1 cellular context compared by ENCODE assay signal in genomic region chr12:56636675-56637540, GRCh38.
TF ChIP-seq lines count a peak whose summit lies in the region.

No MANE protein-coding gene starts in this region.

TF ChIP-seq in HepG2, 621 proteins besides CTCF, POLR2A, EP300 and RAD21 (continued from another document and continues in another):
- TF ChIP-seq ZNF609 (CRISPR knock-in tag; IDR thresholded peaks at IDR 0.05; ENCODE audit: borderline replicate concordance) = peak; percentile 22; the same call in 1 of the 2 replicates
- no peak for TF ChIP-seq ZNF629 (CRISPR knock-in tag; conservative IDR thresholded peaks at IDR 0.05)
- TF ChIP-seq ARHGAP35 (CRISPR knock-in tag; IDR thresholded peaks at IDR 0.05; ENCODE audit: borderline replicate concordance) = no peak
- peak; percentile 78 for TF ChIP-seq SALL1 (CRISPR knock-in tag; IDR thresholded peaks at IDR 0.05)
- no peak for TF ChIP-seq FOXO4 (CRISPR knock-in tag; conservative IDR thresholded peaks at IDR 0.05)
- no peak for TF ChIP-seq TIGD3 (CRISPR knock-in tag; IDR thresholded peaks at IDR 0.05; ENCODE audit: borderline replicate concordance)
- no peak for TF ChIP-seq KDM5B (CRISPR knock-in tag; IDR thresholded peaks at IDR 0.05; ENCODE audit: borderline replicate concordance)
- peak; percentile 92 for TF ChIP-seq SAP130 (CRISPR knock-in tag; IDR thresholded peaks at IDR 0.05; ENCODE audit: low read depth)
- TF ChIP-seq KAT8 (CRISPR knock-in tag; IDR thresholded peaks at IDR 0.05) = peak; percentile 90
- TF ChIP-seq ZC3H4 (CRISPR knock-in tag; IDR thresholded peaks at IDR 0.05; ENCODE audit: borderline replicate concordance) = no peak
- TF ChIP-seq CREB3 (CRISPR knock-in tag; IDR thresholded peaks at IDR 0.05) = no peak
- no peak for TF ChIP-seq SNAPC4 (CRISPR knock-in tag; IDR thresholded peaks at IDR 0.05)
- no peak; the same call in 1 of the 2 replicates for TF ChIP-seq MEIS2 (CRISPR knock-in tag; IDR thresholded peaks at IDR 0.05)
- no peak for TF ChIP-seq ZBTB2 (CRISPR knock-in tag; IDR thresholded peaks at IDR 0.05; ENCODE audit: low read depth)
- TF ChIP-seq RBAK (CRISPR knock-in tag; IDR thresholded peaks at IDR 0.05) = no peak
- no peak for TF ChIP-seq ZUFSP (CRISPR knock-in tag; IDR thresholded peaks at IDR 0.05; ENCODE audit: borderline replicate concordance)
- TF ChIP-seq ZNF460 (CRISPR knock-in tag; IDR thresholded peaks at IDR 0.05; ENCODE audit: borderline replicate concordance) = no peak; the same call in 1 of the 2 replicates
- no peak for TF ChIP-seq CEBPB (IDR thresholded peaks at IDR 0.05; ENCODE audit: borderline replicate concordance, low read depth, low read length)
- TF ChIP-seq SRY (CRISPR knock-in tag; IDR thresholded peaks at IDR 0.05) = no peak
- no peak for TF ChIP-seq SATB2 (CRISPR knock-in tag; IDR thresholded peaks at IDR 0.05)
- TF ChIP-seq ZNF800 (CRISPR knock-in tag; IDR thresholded peaks at IDR 0.05) = no peak
- TF ChIP-seq SRF (IDR thresholded peaks at IDR 0.05; ENCODE audit: low read depth, low read length) = no peak
- no peak for TF ChIP-seq MZF1 (CRISPR knock-in tag; IDR thresholded peaks at IDR 0.05; ENCODE audit: borderline replicate concordance)
- no peak for TF ChIP-seq PREB (CRISPR knock-in tag; IDR thresholded peaks at IDR 0.05)
- peak; percentile 75; the same call in 1 of the 2 replicates for TF ChIP-seq ZNF580 (CRISPR knock-in tag; IDR thresholded peaks at IDR 0.05; ENCODE audit: borderline replicate concordance, low read depth)
- TF ChIP-seq ZNF558 (CRISPR knock-in tag; IDR thresholded peaks at IDR 0.05; ENCODE audit: borderline replicate concordance) = no peak
- TF ChIP-seq ZEB1 (IDR thresholded peaks at IDR 0.05; ENCODE audit: insufficient replicate concordance, low read depth) = peak; percentile 58
- TF ChIP-seq ZBTB21 (CRISPR knock-in tag; IDR thresholded peaks at IDR 0.05) = peak; percentile 89
- no peak; the same call in 1 of the 2 replicates for TF ChIP-seq KLF6 (CRISPR knock-in tag; IDR thresholded peaks at IDR 0.05)
- TF ChIP-seq NFYC (CRISPR knock-in tag; IDR thresholded peaks at IDR 0.05) = peak; percentile 50
- peak; percentile 79 for TF ChIP-seq SRSF1 (optimal IDR thresholded peaks at IDR 0.05; ENCODE audit: low read depth, low read length)
- 0 out of 2 replicates have a peak, but pooled peaks have one; percentile 36 for TF ChIP-seq ETV6 (CRISPR knock-in tag; conservative IDR thresholded peaks at IDR 0.05)
- TF ChIP-seq NFIC (IDR thresholded peaks at IDR 0.05; ENCODE audit: low read length) = peak; percentile 95
- no peak for TF ChIP-seq XBP1 (CRISPR knock-in tag; IDR thresholded peaks at IDR 0.05)
- TF ChIP-seq HNF4G (IDR thresholded peaks at IDR 0.05; ENCODE audit: borderline replicate concordance, low read depth, low read length) = no peak; the same call in 1 of the 2 replicates
- TF ChIP-seq HNF4G (CRISPR knock-in tag; IDR thresholded peaks at IDR 0.05; ENCODE audit: borderline replicate concordance, low read depth) = no peak
- no peak; the same call in 1 of the 2 replicates for TF ChIP-seq GABPA (IDR thresholded peaks at IDR 0.05; ENCODE audit: low read depth, low read length)
- TF ChIP-seq GABPA (CRISPR knock-in tag; IDR thresholded peaks at IDR 0.05; ENCODE audit: low read depth) = peak; percentile 85
